Comparison of ENCODE assay signal across 8 cellular contexts in genomic region chr21:15730484-15731242, GRCh38. TPM values are rescaled to one million over a fixed set of nuclear protein-coding genes. Genes with fewer than 3 reads are reported as not detected.
A peak's percentile ranks its signal among the peaks of the same experiment; 100 is the strongest.
DNase-seq lines count a peak whose midpoint lies in the region; ATAC-seq and TF ChIP-seq lines count a peak whose summit lies in the region.

No MANE protein-coding gene starts in this region.

- TF ChIP-seq CTCF in GM13976 (IDR thresholded peaks at IDR 0.05; ENCODE audit: borderline replicate concordance, control extremely low read depth, extremely low read depth, insufficient read depth, missing control alignments), result no peak

- no peaks in the 10 kb centered on the region for H3K9me3 ChIP-seq in KOPT-K1 (ENCODE audit: insufficient read depth, low read length, poor library complexity, severe bottlenecking)

- peak overlapping the region; percentile 76 for H3K27ac ChIP-seq in KOPT-K1 (ENCODE audit: low read depth, low read length, poor library complexity, severe bottlenecking)
- H3K27ac ChIP-seq in adipose tissue (ENCODE audit: low read depth, low read length), result peak overlapping the region; percentile 56

- H3K27ac Mint-ChIP-seq in immature natural killer cell, result peak overlapping the region; percentile 78 to 94 (median 93)

- H3K36me3 Mint-ChIP-seq in immature natural killer cell, result no peaks in the 10 kb centered on the region

- no peaks in the 10 kb centered on the region for H3K9me3 Mint-ChIP-seq in immature natural killer cell

- H3K27me3 Mint-ChIP-seq in immature natural killer cell (ENCODE audit: low read depth in 3 of 3), result peaks cover 7 to 11% (median 11%) of the 10 kb centered on the region in 3 donors

- peak overlapping the region; percentile 89 to 97 (median 94) for H3K4me3 Mint-ChIP-seq in immature natural killer cell

- in situ Hi-C loops in GM13976 (cut with MboI; ENCODE audit: low sequenced_read_pairs, unreplicated experiment), result no loop called here

- H3K36me3 ChIP-seq in KOPT-K1 (ENCODE audit: insufficient read depth, low read length), result no peaks in the 10 kb centered on the region

- 0 to 1% (median 0%) methylated on average over 19 to 30 of the region's 30 CpGs for WGBS in adipose tissue, 3 donors

- no peak for ATAC-seq in GM18909 (IDR thresholded peaks at IDR 0.05; ENCODE audit: poor library complexity, unreplicated experiment)

- DNase-seq in DMS79 treated with DMSO at 0.1 percent for 48 hours (lab: John Stamatoyannopoulos, UW) (peak; percentile 28), DMS79 (lab: John Stamatoyannopoulos, UW) (no peak), immature natural killer cell (no peak), GM13976 (ENCODE audit: low spot score) (no peak)
- peak; percentile 19 for DNase-seq in stimulated activated CD8-positive, alpha-beta memory T cell treated with anti-CD3 and anti-CD28 coated beads, Interleukin-12 subunit alpha, Interleukin-12 subunit beta, amount 100 ng/mL, for 4 hours (ENCODE audit: low read depth)

- peaks cover 47 to 59% of the 10 kb centered on the region in 2 donors for H3K4me1 Mint-ChIP-seq in immature natural killer cell

RNA-seq across cellular contexts. Expression of gene USP25, which starts 0.9 kb away (rescaled TPM):
- 10 to 100 TPM in 2 of 3 donors, 1 to 10 TPM in 1; 7.8 to 18.6 (median 15.4) TPM for polyA plus RNA-seq in adipose tissue
- 10 to 100 TPM in 1 of 3 donors, 1 to 10 TPM in 2; 9.6 to 12.1 (median 9.8) TPM for polyA plus RNA-seq in immature natural killer cell

Comparison
In these comparisons a context has a peak if more than half of its experiments do, and no peak if none do; other contexts are left out.
1. DNase-seq: peak in DMS79 treated with DMSO at 0.1 percent for 48 hours (single experiment) and stimulated activated CD8-positive, alpha-beta memory T cell treated with anti-CD3 and anti-CD28 coated beads, Interleukin-12 subunit alpha, Interleukin-12 subunit beta, amount 100 ng/mL, for 4 hours (single experiment); none in DMS79 (single experiment), immature natural killer cell (0 of 3) and GM13976 (single experiment).